30 cellular contexts compared by ENCODE assay signal in the genomic region with DNA sequence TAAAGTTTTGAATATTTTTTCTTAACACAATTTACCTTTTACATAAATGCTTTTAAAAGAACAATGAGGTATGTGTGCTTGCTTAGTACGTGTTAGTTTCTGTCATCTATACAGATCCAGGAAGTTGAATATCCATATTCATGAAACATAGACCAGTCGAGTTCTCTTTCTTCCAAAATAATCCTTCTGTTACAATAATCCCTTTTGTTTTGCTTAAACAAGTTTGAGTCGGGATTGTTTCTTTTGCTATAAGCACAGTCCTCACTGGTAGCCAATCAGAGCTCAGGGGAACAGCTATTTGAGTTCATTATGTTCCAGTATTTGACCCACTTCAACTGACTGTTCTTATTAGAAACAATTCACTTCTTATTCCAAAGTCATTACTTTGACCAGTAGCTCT.
A peak's percentile ranks its signal among the peaks of the same experiment; 100 is the strongest.
DNase-seq lines count a peak whose midpoint lies in the region; FAIRE-seq and TF ChIP-seq lines count a peak whose summit lies in the region.
"Had no signal": no experiment of that assay in that cellular context is flagged by ENCODE, and none has a peak within 500 bp of the region (broad histone marks: within the 10 kb centered on the region; RNA-seq: fewer than 3 reads in every experiment).

No MANE protein-coding gene starts in this region.

- peak; percentile 9 for DNase-seq in A673 (ENCODE audit: low spot score)
- DNase-seq in NCI-H526 (lab: John Stamatoyannopoulos, UW) = peak; percentile 26 to 37
- DNase-seq in endothelial cell (ENCODE audit: low spot score) = no peak
- DNase-seq in neuronal stem cell (ENCODE audit: low spot score) = no peak
- DNase-seq in medulla oblongata (ENCODE audit: extremely low spot score) = no peak
- DNase-seq in small intestine = no peak
- no peak for DNase-seq in NOMO-1 treated with dmso at 0.1 percent for 144 hours (lab: John Stamatoyannopoulos, UW; ENCODE audit: unreplicated experiment)
- no peak for DNase-seq in AG08396 (ENCODE audit: low spot score)
- DNase-seq: BE2C; CD8-positive, alpha-beta memory T cell; DMS 273 treated with DMSO at 0.1 percent for 48 hours; DMS79; EL; GDM1; IMR-90; KG1; NCI-H1092; NCI-H187; NCI-H2171 treated with DMSO at 0.1 percent for 48 hours; NCI-H345; NCI-H510A treated with DMSO at 0.1 percent for 48 hours; NCI-H774; PC-9; SJCRH30 had no signal

- no CpG with 5 or more reads among the region's 3 CpGs for WGBS in neuronal stem cell (ENCODE audit: extremely low coverage in 2 of 2, insufficient read length in 2 of 2, insufficient replicate concordance in 1 of 2), 2 donors
- 62 to 70% (median 69%) methylated on average over 3 of the region's 3 CpGs for WGBS in small intestine, 3 donors

- H3K27ac ChIP-seq in A673 (ENCODE audit: low read depth, low read length, poor library complexity, severe bottlenecking) (no peak overlapping the region), neuronal stem cell (replicated peaks; ENCODE audit: low read length) (no peak overlapping the region), small intestine (ENCODE audit: low read depth in 1 of 2, low read length in 1 of 2) (no peak overlapping the region)
- H3K27ac ChIP-seq: PC-9, SJCRH30 had no signal

- no peaks in the 10 kb centered on the region for H3K36me3 Mint-ChIP-seq in endothelial cell (ENCODE audit: low read depth, unreplicated experiment)
- H3K36me3 Mint-ChIP-seq: CD14-positive monocyte; CD8-positive, alpha-beta memory T cell had no signal

- intact Hi-C loops in A673 (cut with micrococcal nuclease; ENCODE audit: unreplicated experiment) = no loop called here

- TF ChIP-seq CTCF in A673 (conservative IDR thresholded peaks at IDR 0.05; ENCODE audit: low read depth, low read length) (no peak), endothelial cell (IDR thresholded peaks at IDR 0.05; ENCODE audit: unreplicated experiment) (no peak)

- H3K27ac Mint-ChIP-seq in endothelial cell (ENCODE audit: unreplicated experiment) = peak overlapping the region; percentile 62
- H3K27ac Mint-ChIP-seq: CD14-positive monocyte; CD8-positive, alpha-beta memory T cell; T-helper 1 cell treated with Interleukin-12 subunit alpha and Interleukin-12 subunit beta and Interleukin-4 antibody, amounts not matched to agents 30 μg/mL and 1 μg/mL, for 36 hours had no signal

- no peak overlapping the region for H4K91ac ChIP-seq in neuronal stem cell (ENCODE audit: low read depth, low read length, poor library complexity)

- no peak overlapping the region for H3K9ac ChIP-seq in neuronal stem cell (ENCODE audit: low read depth, low read length, poor library complexity)

- no peak overlapping the region for H2BK120ac ChIP-seq in neuronal stem cell (ENCODE audit: low read depth, low read length)

- H3K23ac ChIP-seq in neuronal stem cell (ENCODE audit: low read depth, low read length, poor library complexity) = no peak overlapping the region

- H3K27me3 ChIP-seq in A673 (replicated peaks; ENCODE audit: insufficient read depth, low read depth, low read length, poor library complexity) = no peaks in the 10 kb centered on the region
- no peaks in the 10 kb centered on the region for H3K27me3 ChIP-seq in neuronal stem cell (ENCODE audit: control insufficient read depth in 3 of 3, insufficient read depth in 3 of 3, low read depth in 1 of 3, low read length in 3 of 3)
- H3K27me3 ChIP-seq in small intestine (ENCODE audit: control insufficient read depth in 2 of 2, insufficient read depth in 2 of 2, low read length in 2 of 2) = no peaks in the 10 kb centered on the region
- H3K27me3 ChIP-seq: BE2C, SJCRH30 had no signal

- H2AFZ ChIP-seq in neuronal stem cell (ENCODE audit: low read length) = peak overlapping the region; percentile 50
- H2AFZ ChIP-seq: PC-9 had no signal

- H4K8ac ChIP-seq in neuronal stem cell (ENCODE audit: low read depth, low read length) = no peak overlapping the region

- no peak overlapping the region for H2BK5ac ChIP-seq in neuronal stem cell (ENCODE audit: low read length)

- H3K4me3 Mint-ChIP-seq in endothelial cell (ENCODE audit: unreplicated experiment) = no peak overlapping the region
- H3K4me3 Mint-ChIP-seq: CD14-positive monocyte; CD8-positive, alpha-beta memory T cell; T-helper 1 cell treated with Interleukin-12 subunit alpha and Interleukin-12 subunit beta and Interleukin-4 antibody, amounts not matched to agents 30 μg/mL and 1 μg/mL, for 36 hours had no signal

- H3K27me3 Mint-ChIP-seq in endothelial cell (ENCODE audit: unreplicated experiment) = no peaks in the 10 kb centered on the region
- H3K27me3 Mint-ChIP-seq: CD8-positive, alpha-beta memory T cell had no signal

- no peak for FAIRE-seq in small intestine (lab: Jason Lieb, UNC)
- FAIRE-seq: A204.1, GM12878, GM19239, H54 had no signal

- no peaks in the 10 kb centered on the region for H3K9me3 ChIP-seq in A673 (ENCODE audit: low read depth, low read length, poor library complexity, severe bottlenecking)
- peaks cover 0 to 4% of the 10 kb centered on the region in 2 donors for H3K9me3 ChIP-seq in neuronal stem cell (replicated peaks in 1 of 2; ENCODE audit: control insufficient read depth in 2 of 2, insufficient read depth in 1 of 2, low read depth in 1 of 2, low read length in 2 of 2)
- peaks cover 4% of the 10 kb centered on the region for H3K9me3 ChIP-seq in small intestine (ENCODE audit: control insufficient read depth, low read depth)
- H3K9me3 ChIP-seq: BE2C, SJCRH30 had no signal

- H3K4me3 ChIP-seq in A673 (ENCODE audit: low read depth, low read length, poor library complexity, severe bottlenecking) = no peak overlapping the region
- no peak overlapping the region for H3K4me3 ChIP-seq in neuronal stem cell (ENCODE audit: low read length in 2 of 2)
- H3K4me3 ChIP-seq in small intestine (ENCODE audit: low read depth in 1 of 2, low read length in 2 of 2) = no peak overlapping the region
- H3K4me3 ChIP-seq: GM12878, PC-9, SJCRH30 had no signal

- no peak overlapping the region for H3K14ac ChIP-seq in neuronal stem cell (ENCODE audit: low read length)

- no peak overlapping the region for H2BK12ac ChIP-seq in neuronal stem cell (ENCODE audit: low read length)

- CTCF ChIA-PET in A673 (lab: Charles Lee) = no interaction called here

- H3K36me3 ChIP-seq in A673 (ENCODE audit: insufficient read depth, low read length, poor library complexity, severe bottlenecking) (no peaks in the 10 kb centered on the region), neuronal stem cell (replicated peaks in 1 of 2; ENCODE audit: control insufficient read depth in 2 of 2, insufficient read depth in 2 of 2, low read length in 2 of 2) (no peaks in the 10 kb centered on the region), small intestine (ENCODE audit: control insufficient read depth in 2 of 2, insufficient read depth in 2 of 2, low read length in 2 of 2) (no peaks in the 10 kb centered on the region)
- H3K36me3 ChIP-seq: BE2C, SJCRH30 had no signal

- H2BK15ac ChIP-seq in neuronal stem cell (ENCODE audit: low read length) = no peak overlapping the region

- peaks cover 45% of the 10 kb centered on the region for H3K4me1 Mint-ChIP-seq in endothelial cell (ENCODE audit: unreplicated experiment)
- H3K4me1 Mint-ChIP-seq: CD8-positive, alpha-beta memory T cell had no signal

- H3K18ac ChIP-seq in neuronal stem cell (ENCODE audit: low read length) = no peak overlapping the region

- H2AK5ac ChIP-seq in neuronal stem cell (ENCODE audit: low read depth, low read length) = no peak overlapping the region

- no peak overlapping the region for H3K4me2 ChIP-seq in neuronal stem cell (ENCODE audit: insufficient read depth, low read length, poor library complexity, severe bottlenecking)
- H3K4me2 ChIP-seq: PC-9 had no signal

- no TSS peak for BruUV-seq in A673 (replicated peaks; lab: Mats Ljungman, UMichigan)

- peaks cover 4% of the 10 kb centered on the region for H3K9me3 Mint-ChIP-seq in endothelial cell (ENCODE audit: unreplicated experiment)

- H3K4me1 ChIP-seq in A673 (ENCODE audit: insufficient read depth, low read length, poor library complexity, severe bottlenecking) = peaks cover 12% of the 10 kb centered on the region
- H3K4me1 ChIP-seq in neuronal stem cell (ENCODE audit: control insufficient read depth in 2 of 2, insufficient read depth in 1 of 2, low read depth in 1 of 2, low read length in 2 of 2) = peaks cover 4 to 12% of the 10 kb centered on the region in 2 donors
- no peaks in the 10 kb centered on the region for H3K4me1 ChIP-seq in small intestine (ENCODE audit: control insufficient read depth in 2 of 2, insufficient read depth in 1 of 2, low read depth in 1 of 2, low read length in 1 of 2)
- H3K4me1 ChIP-seq: BE2C had no signal

- H3K79me1 ChIP-seq in neuronal stem cell (ENCODE audit: low read depth, low read length) = no peaks in the 10 kb centered on the region

- POLR2A ChIA-PET in A673 (lab: Charles Lee; ENCODE audit: low non-redundant PET) = no interaction called here

- no peak overlapping the region for H3K4ac ChIP-seq in neuronal stem cell (ENCODE audit: low read length)

Comparison
In these comparisons a context has a peak if more than half of its experiments do, and no peak if none do; other contexts are left out.
1. DNase-seq: peak in A673 (single experiment) and NCI-H526 (2 of 2); none in endothelial cell (single experiment), neuronal stem cell (single experiment), medulla oblongata (single experiment), small intestine (single experiment), NOMO-1 treated with dmso at 0.1 percent for 144 hours (single experiment) and AG08396 (single experiment).